ENCODE assay signal across 8 cellular contexts in genomic region chr4:185219551-185220344, GRCh38. TPM values are rescaled to one million over a fixed set of nuclear protein-coding genes. Genes with fewer than 3 reads are reported as not detected.
DNase-seq lines count a peak whose midpoint lies in the region; ATAC-seq and TF ChIP-seq lines count a peak whose summit lies in the region.

No MANE protein-coding gene starts in this region.

- no peaks in the 10 kb centered on the region for H3K9me3 Mint-ChIP-seq in activated T-cell treated with anti-CD3 and anti-CD28 coated beads, Interleukin-2, amount 50 U/mL, for 72 hours
- H3K9me3 Mint-ChIP-seq in activated T-cell treated with anti-CD3 and anti-CD28 coated beads, Interleukin-2, amount 50 U/mL, for 4 hours = no peaks in the 10 kb centered on the region
- no peaks in the 10 kb centered on the region for H3K9me3 Mint-ChIP-seq in activated B cell treated with CpG ODN at 0.5 μM for 24 hours
- H3K9me3 Mint-ChIP-seq in T-helper 2 cell treated with Interferon-gamma antibody and Interleukin-4, amounts not matched to agents 5 μg/mL and 100 μg/mL, for 36 hours = no peaks in the 10 kb centered on the region
- H3K9me3 Mint-ChIP-seq in activated T-helper 1 cell treated with anti-CD3 and anti-CD28 coated beads, Interleukin-12 subunit alpha, Interleukin-12 subunit beta, Interleukin-2, Interleukin-4 antibody, amounts not matched to agents 30 ng/mL and 10 ng/mL and 1 ng/mL, durations not matched to agents 14 hours and 24 hours and 36 hours = no peaks in the 10 kb centered on the region

- intact Hi-C loops in activated B cell treated with CpG ODN at 0.5 μM for 24 hours (cut with micrococcal nuclease) = loop anchor here (10.0 kb wide), 1 partner anchor 745 kb away; the partner anchor contains the start of gene IRF2
- intact Hi-C loops in activated T-helper 1 cell treated with anti-CD3 and anti-CD28 coated beads, Interleukin-12 subunit alpha, Interleukin-12 subunit beta, Interleukin-2, Interleukin-4 antibody, amounts not matched to agents 30 ng/mL and 10 ng/mL and 1 ng/mL, durations not matched to agents 14 hours and 24 hours and 36 hours (cut with micrococcal nuclease) = no loop called here

- H3K4me3 Mint-ChIP-seq in activated T-cell treated with anti-CD3 and anti-CD28 coated beads, Interleukin-2, amount 50 U/mL, for 72 hours = no peak overlapping the region
- no peak overlapping the region for H3K4me3 Mint-ChIP-seq in activated T-cell treated with anti-CD3 and anti-CD28 coated beads, Interleukin-2, amount 50 U/mL, for 4 hours
- H3K4me3 Mint-ChIP-seq in activated B cell treated with CpG ODN at 0.5 μM for 24 hours = peak overlapping the region; percentile 74
- no peak overlapping the region for H3K4me3 Mint-ChIP-seq in T-helper 2 cell treated with Interferon-gamma antibody and Interleukin-4, amounts not matched to agents 5 μg/mL and 100 μg/mL, for 36 hours
- no peak overlapping the region for H3K4me3 Mint-ChIP-seq in activated T-helper 1 cell treated with anti-CD3 and anti-CD28 coated beads, Interleukin-12 subunit alpha, Interleukin-12 subunit beta, Interleukin-2, Interleukin-4 antibody, amounts not matched to agents 30 ng/mL and 10 ng/mL and 1 ng/mL, durations not matched to agents 14 hours and 24 hours and 36 hours

- peaks cover 4 to 5% of the 10 kb centered on the region in 2 donors for H3K36me3 Mint-ChIP-seq in activated T-cell treated with anti-CD3 and anti-CD28 coated beads, Interleukin-2, amount 50 U/mL, for 72 hours (ENCODE audit: insufficient read depth in 2 of 2)
- H3K36me3 Mint-ChIP-seq in activated T-cell treated with anti-CD3 and anti-CD28 coated beads, Interleukin-2, amount 50 U/mL, for 4 hours (ENCODE audit: insufficient read depth) = peaks cover 6% of the 10 kb centered on the region
- no peaks in the 10 kb centered on the region for H3K36me3 Mint-ChIP-seq in activated B cell treated with CpG ODN at 0.5 μM for 24 hours (ENCODE audit: low read depth)
- H3K36me3 Mint-ChIP-seq in T-helper 2 cell treated with Interferon-gamma antibody and Interleukin-4, amounts not matched to agents 5 μg/mL and 100 μg/mL, for 36 hours (ENCODE audit: low read depth) = peaks cover 2% of the 10 kb centered on the region
- peaks cover 5% of the 10 kb centered on the region for H3K36me3 Mint-ChIP-seq in activated T-helper 1 cell treated with anti-CD3 and anti-CD28 coated beads, Interleukin-12 subunit alpha, Interleukin-12 subunit beta, Interleukin-2, Interleukin-4 antibody, amounts not matched to agents 30 ng/mL and 10 ng/mL and 1 ng/mL, durations not matched to agents 14 hours and 24 hours and 36 hours (ENCODE audit: low read depth)

- H3K27me3 Mint-ChIP-seq in activated T-cell treated with anti-CD3 and anti-CD28 coated beads, Interleukin-2, amount 50 U/mL, for 72 hours (ENCODE audit: low read depth) = no peaks in the 10 kb centered on the region
- H3K27me3 Mint-ChIP-seq in activated T-cell treated with anti-CD3 and anti-CD28 coated beads, Interleukin-2, amount 50 U/mL, for 4 hours (ENCODE audit: low read depth) = no peaks in the 10 kb centered on the region
- no peaks in the 10 kb centered on the region for H3K27me3 Mint-ChIP-seq in activated B cell treated with CpG ODN at 0.5 μM for 24 hours
- no peaks in the 10 kb centered on the region for H3K27me3 Mint-ChIP-seq in T-helper 2 cell treated with Interferon-gamma antibody and Interleukin-4, amounts not matched to agents 5 μg/mL and 100 μg/mL, for 36 hours (ENCODE audit: low read depth)
- no peaks in the 10 kb centered on the region for H3K27me3 Mint-ChIP-seq in activated T-helper 1 cell treated with anti-CD3 and anti-CD28 coated beads, Interleukin-12 subunit alpha, Interleukin-12 subunit beta, Interleukin-2, Interleukin-4 antibody, amounts not matched to agents 30 ng/mL and 10 ng/mL and 1 ng/mL, durations not matched to agents 14 hours and 24 hours and 36 hours (ENCODE audit: insufficient read depth)

- CTCF ChIA-PET in activated B cell treated with CpG ODN at 0.5 μM for 24 hours (lab: Charles Lee) = no interaction called here

- H3K27me3 ChIP-seq in muscle layer of colon (ENCODE audit: control insufficient read depth in 1 of 2, insufficient read depth in 2 of 2, low read length in 2 of 2) = no peaks in the 10 kb centered on the region

- no peak overlapping the region for H3K4me3 ChIP-seq in muscle layer of colon (ENCODE audit: low read depth in 1 of 2, low read length in 2 of 2)

- peaks cover 27% of the 10 kb centered on the region for H3K4me1 ChIP-seq in muscle layer of colon (ENCODE audit: insufficient read depth, low read length)

- no peak for TF ChIP-seq CTCF in activated B cell treated with CpG ODN at 0.5 μM for 24 hours (IDR thresholded peaks at IDR 0.05)

- POLR2A ChIA-PET in activated B cell treated with CpG ODN at 0.5 μM for 24 hours (lab: Charles Lee) = interaction anchor here (0.6 to 1.6 kb wide), 7 partner anchors 9 to 176 kb away, joined by 3 to 15 read pairs (median 5); partner anchors contain the start of genes ANKRD37, LRP2BP and SNX25

- peak overlapping the region; percentile 50 for H3K27ac Mint-ChIP-seq in activated T-cell treated with anti-CD3 and anti-CD28 coated beads, Interleukin-2, amount 50 U/mL, for 72 hours
- peak overlapping the region; percentile 87 for H3K27ac Mint-ChIP-seq in activated B cell treated with CpG ODN at 0.5 μM for 24 hours
- no peak overlapping the region for H3K27ac Mint-ChIP-seq in T-helper 2 cell treated with Interferon-gamma antibody and Interleukin-4, amounts not matched to agents 5 μg/mL and 100 μg/mL, for 36 hours
- H3K27ac Mint-ChIP-seq in activated T-helper 1 cell treated with anti-CD3 and anti-CD28 coated beads, Interleukin-12 subunit alpha, Interleukin-12 subunit beta, Interleukin-2, Interleukin-4 antibody, amounts not matched to agents 30 ng/mL and 10 ng/mL and 1 ng/mL, durations not matched to agents 14 hours and 24 hours and 36 hours = no peak overlapping the region

- H3K4me1 Mint-ChIP-seq in activated T-cell treated with anti-CD3 and anti-CD28 coated beads, Interleukin-2, amount 50 U/mL, for 72 hours (ENCODE audit: low read depth) = peaks cover 20% of the 10 kb centered on the region
- peaks cover 19% of the 10 kb centered on the region for H3K4me1 Mint-ChIP-seq in activated T-cell treated with anti-CD3 and anti-CD28 coated beads, Interleukin-2, amount 50 U/mL, for 4 hours (ENCODE audit: low read depth)
- H3K4me1 Mint-ChIP-seq in activated B cell treated with CpG ODN at 0.5 μM for 24 hours = peaks cover 79% of the 10 kb centered on the region
- H3K4me1 Mint-ChIP-seq in T-helper 2 cell treated with Interferon-gamma antibody and Interleukin-4, amounts not matched to agents 5 μg/mL and 100 μg/mL, for 36 hours (ENCODE audit: low read depth) = peaks cover 4% of the 10 kb centered on the region
- peaks cover 8% of the 10 kb centered on the region for H3K4me1 Mint-ChIP-seq in activated T-helper 1 cell treated with anti-CD3 and anti-CD28 coated beads, Interleukin-12 subunit alpha, Interleukin-12 subunit beta, Interleukin-2, Interleukin-4 antibody, amounts not matched to agents 30 ng/mL and 10 ng/mL and 1 ng/mL, durations not matched to agents 14 hours and 24 hours and 36 hours (ENCODE audit: low read depth)

- H3K36me3 ChIP-seq in muscle layer of colon (ENCODE audit: insufficient read depth, low read length) = no peaks in the 10 kb centered on the region

- H3K27ac ChIP-seq in muscle layer of colon (ENCODE audit: low read depth, low read length) = peak overlapping the region; percentile 34

- no peak for DNase-seq in activated T-cell treated with anti-CD3 and anti-CD28 coated beads, Interleukin-2, amount 50 U/mL, for 72 hours
- no peak for DNase-seq in activated T-cell treated with anti-CD3 and anti-CD28 coated beads, Interleukin-2, amount 50 U/mL, for 4 hours
- DNase-seq in activated B cell treated with CpG ODN at 0.5 μM for 24 hours (no peak), NCI-H1694 treated with DMSO at 0.1 percent for 48 hours (lab: John Stamatoyannopoulos, UW) (no peak)
- DNase-seq in T-helper 2 cell treated with Interferon-gamma antibody and Interleukin-4, amounts not matched to agents 5 μg/mL and 100 μg/mL, for 36 hours (ENCODE audit: low spot score) = no peak
- no peak for DNase-seq in activated T-helper 1 cell treated with anti-CD3 and anti-CD28 coated beads, Interleukin-12 subunit alpha, Interleukin-12 subunit beta, Interleukin-2, Interleukin-4 antibody, amounts not matched to agents 30 ng/mL and 10 ng/mL and 1 ng/mL, durations not matched to agents 14 hours and 24 hours and 36 hours (ENCODE audit: low spot score)

- no peaks in the 10 kb centered on the region for H3K9me3 ChIP-seq in muscle layer of colon (ENCODE audit: low read length)

- no peak for ATAC-seq in activated T-cell treated with anti-CD3 and anti-CD28 coated beads, Interleukin-2, amount 50 U/mL, for 72 hours (replicated peaks in 1 of 2)
- ATAC-seq in activated T-cell treated with anti-CD3 and anti-CD28 coated beads, Interleukin-2, amount 50 U/mL, for 4 hours = no peak
- ATAC-seq in HG03103 (IDR thresholded peaks at IDR 0.05; ENCODE audit: low read depth, unreplicated experiment) = peak; percentile 78
- ATAC-seq in activated B cell treated with CpG ODN at 0.5 μM for 24 hours (ENCODE audit: low read depth) = peak; percentile 82

- no peak overlapping the region for H3K9ac ChIP-seq in muscle layer of colon (ENCODE audit: low read length)

RNA-seq across cellular contexts. Expression of gene SNX25, which starts 10.3 kb away (rescaled TPM):
- 10 to 100 TPM; 15.8 to 17.9 TPM for total RNA-seq in activated T-cell treated with anti-CD3 and anti-CD28 coated beads, Interleukin-2, amount 50 U/mL, for 72 hours
- total RNA-seq in activated T-cell treated with anti-CD3 and anti-CD28 coated beads, Interleukin-2, amount 50 U/mL, for 4 hours = 10 to 100 TPM in 2 of 3 donors, 1 to 10 TPM in 1; 9.5 to 10.9 (median 10.3) TPM
- total RNA-seq in activated B cell treated with CpG ODN at 0.5 μM for 24 hours = 53.1 and 53.7 TPM in 2 replicates
- 22.9 and 25.3 TPM in 2 replicates for total RNA-seq in activated T-helper 1 cell treated with anti-CD3 and anti-CD28 coated beads, Interleukin-12 subunit alpha, Interleukin-12 subunit beta, Interleukin-2, Interleukin-4 antibody, amounts not matched to agents 30 ng/mL and 10 ng/mL and 1 ng/mL, durations not matched to agents 14 hours and 24 hours and 36 hours

RNA-seq across cellular contexts. Expression of gene CFAP97, which starts 15.9 kb away (rescaled TPM):
- 10 to 100 TPM; 47.3 to 51.8 TPM for total RNA-seq in activated T-cell treated with anti-CD3 and anti-CD28 coated beads, Interleukin-2, amount 50 U/mL, for 72 hours
- total RNA-seq in activated T-cell treated with anti-CD3 and anti-CD28 coated beads, Interleukin-2, amount 50 U/mL, for 4 hours = 10 to 100 TPM; 36.8 to 44.4 (median 44.4) TPM
- 42.6 and 44.1 TPM in 2 replicates for total RNA-seq in activated B cell treated with CpG ODN at 0.5 μM for 24 hours
- total RNA-seq in activated T-helper 1 cell treated with anti-CD3 and anti-CD28 coated beads, Interleukin-12 subunit alpha, Interleukin-12 subunit beta, Interleukin-2, Interleukin-4 antibody, amounts not matched to agents 30 ng/mL and 10 ng/mL and 1 ng/mL, durations not matched to agents 14 hours and 24 hours and 36 hours = 52.4 and 54.6 TPM in 2 replicates

Comparison
In these comparisons a context has a peak if more than half of its experiments do, and no peak if none do; other contexts are left out.
1. ATAC-seq: peak in HG03103 (single experiment) and activated B cell treated with CpG ODN at 0.5 μM for 24 hours (single experiment); none in activated T-cell treated with anti-CD3 and anti-CD28 coated beads, Interleukin-2, amount 50 U/mL, for 72 hours (0 of 2) and activated T-cell treated with anti-CD3 and anti-CD28 coated beads, Interleukin-2, amount 50 U/mL, for 4 hours (0 of 2).
2. H3K27ac Mint-ChIP-seq: peak in activated T-cell treated with anti-CD3 and anti-CD28 coated beads, Interleukin-2, amount 50 U/mL, for 72 hours (single experiment) and activated B cell treated with CpG ODN at 0.5 μM for 24 hours (single experiment); none in T-helper 2 cell treated with Interferon-gamma antibody and Interleukin-4, amounts not matched to agents 5 μg/mL and 100 μg/mL, for 36 hours (single experiment) and activated T-helper 1 cell treated with anti-CD3 and anti-CD28 coated beads, Interleukin-12 subunit alpha, Interleukin-12 subunit beta, Interleukin-2, Interleukin-4 antibody, amounts not matched to agents 30 ng/mL and 10 ng/mL and 1 ng/mL, durations not matched to agents 14 hours and 24 hours and 36 hours (single experiment).